In the genomic region with DNA sequence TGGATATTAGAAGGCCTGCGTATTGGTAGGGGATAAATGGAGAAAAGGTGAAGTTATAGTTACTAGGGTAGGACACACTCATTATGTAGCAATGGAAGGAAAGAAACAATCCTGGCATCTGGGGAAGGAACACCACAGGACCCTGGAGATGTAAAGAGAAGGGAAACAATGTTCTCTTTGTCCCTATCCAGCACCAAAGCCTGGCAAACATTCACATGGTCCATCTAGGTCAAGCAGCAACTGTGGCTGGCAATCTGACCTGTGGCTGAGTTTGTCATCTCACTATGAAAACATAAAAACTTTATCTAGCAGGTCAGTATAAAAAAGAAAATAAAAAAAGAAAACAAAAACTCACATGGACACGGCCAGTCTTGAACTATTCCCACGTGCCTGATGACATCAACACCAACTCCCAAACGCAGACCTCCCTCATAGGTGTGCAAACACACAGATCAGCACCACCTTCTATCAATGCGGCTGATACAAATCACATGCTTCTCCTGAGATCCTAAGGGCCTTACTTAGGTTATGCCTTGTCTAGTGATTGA, we compare ENCODE assay signal across 30 cellular contexts. TPM values are rescaled to one million over a fixed set of nuclear protein-coding genes. Genes with fewer than 3 reads are reported as not detected.
DNase-seq lines count a peak whose midpoint lies in the region; ATAC-seq and TF ChIP-seq lines count a peak whose summit lies in the region.
"Had no signal": no experiment of that assay in that cellular context is flagged by ENCODE, and none has a peak within 500 bp of the region (broad histone marks: within the 10 kb centered on the region; RNA-seq: fewer than 3 reads in every experiment).

No MANE protein-coding gene starts in this region.

- no peak for TF ChIP-seq POLR2A in tibial nerve (IDR thresholded peaks at IDR 0.05)

- H3K79me2 ChIP-seq in PC-3 (ENCODE audit: low read length), result peaks cover 75% of the 10 kb centered on the region

- H3K9me3 ChIP-seq in PC-3 (ENCODE audit: low read length), result no peaks in the 10 kb centered on the region
- no peaks in the 10 kb centered on the region for H3K9me3 ChIP-seq in tibial nerve
- H3K9me3 ChIP-seq: ascending aorta; BLaER1 treated with 17β-estradiol and CSF1 and Interleukin-3, amounts not matched to agents 10 nM and 100 nM; esophagus muscularis mucosa; HAP-1; upper lobe of left lung had no signal

- H3K9me2 ChIP-seq in PC-3 (replicated peaks; ENCODE audit: low read length), result no peaks in the 10 kb centered on the region

- H3K9ac ChIP-seq in PC-3 (ENCODE audit: low read length), result no peak overlapping the region
- H3K9ac ChIP-seq: KMS-11 had no signal

- no peak overlapping the region for H3K27ac ChIP-seq in PC-3 (ENCODE audit: low read length)
- H3K27ac ChIP-seq in tibial nerve, result peak overlapping the region in 2 of 4 donors; percentile 72 to 85
- H3K27ac ChIP-seq: ascending aorta; BLaER1 treated with 17β-estradiol and CSF1 and Interleukin-3, amounts not matched to agents 10 nM and 100 nM; esophagus muscularis mucosa; KMS-11; upper lobe of left lung; WERI-Rb-1 had no signal

- H3K4me3 Mint-ChIP-seq in progenitor cell of endocrine pancreas (ENCODE audit: low read depth), result no peak overlapping the region
- H3K4me3 Mint-ChIP-seq in chondrocyte (ENCODE audit: unreplicated experiment), result no peak overlapping the region
- H3K4me3 Mint-ChIP-seq: activated T-helper 17 cell treated with anti-CD3 and anti-CD28 coated beads, Interleukin-2, amount 50 U/mL, for 72 hours; T-helper 2 cell treated with Interferon-gamma antibody and Interleukin-4, amounts not matched to agents 5 μg/mL and 100 μg/mL, for 36 hours had no signal

- ATAC-seq in PC-3, result no peak
- ATAC-seq: activated naive CD4-positive, alpha-beta T cell treated with anti-CD3 and anti-CD28 coated beads, Interleukin-2, amount 50 U/mL, for 72 hours; activated T-helper 17 cell treated with anti-CD3 and anti-CD28 coated beads, Interleukin-2, amount 50 U/mL, for 72 hours had no signal

- BruUV-seq in PC-3 (replicated peaks; lab: Mats Ljungman, UMichigan), result no TSS peak

- peaks cover 22% of the 10 kb centered on the region; the same call in 1 of the 2 replicates for H4K20me1 ChIP-seq in PC-3 (ENCODE audit: low read length)

- H3K36me3 Mint-ChIP-seq in progenitor cell of endocrine pancreas (ENCODE audit: insufficient read depth) (no peaks in the 10 kb centered on the region), chondrocyte (ENCODE audit: low read depth) (no peaks in the 10 kb centered on the region)

- no peak overlapping the region for H2AFZ ChIP-seq in PC-3 (ENCODE audit: low read length)

- CTCF ChIA-PET in PC-3 (lab: Charles Lee), result no interaction called here

- H3K9me3 Mint-ChIP-seq in progenitor cell of endocrine pancreas (ENCODE audit: low read depth), result no peaks in the 10 kb centered on the region
- H3K9me3 Mint-ChIP-seq in chondrocyte (ENCODE audit: low read depth), result no peaks in the 10 kb centered on the region
- H3K9me3 Mint-ChIP-seq: activated naive CD4-positive, alpha-beta T cell treated with anti-CD3 and anti-CD28 coated beads, Interleukin-2, amount 50 U/mL, for 72 hours; activated T-helper 17 cell treated with anti-CD3 and anti-CD28 coated beads, Interleukin-2, amount 50 U/mL, for 72 hours; T-helper 2 cell treated with Interferon-gamma antibody and Interleukin-4, amounts not matched to agents 5 μg/mL and 100 μg/mL, for 36 hours had no signal

- 45 to 52% methylated on average over 5 of the region's 5 CpGs for WGBS in tibial nerve, 2 donors

- POLR2A ChIA-PET in PC-3 (lab: Charles Lee; ENCODE audit: unreplicated experiment), result no interaction called here

- H3K4me1 ChIP-seq in PC-3 (ENCODE audit: insufficient read depth, low read length) (peaks cover 63% of the 10 kb centered on the region), tibial nerve (peaks cover 0 to 76% (median 35%) of the 10 kb centered on the region in 4 donors)

- no peak for TF ChIP-seq EP300 in tibial nerve (IDR thresholded peaks at IDR 0.05)

- H3K27me3 Mint-ChIP-seq in progenitor cell of endocrine pancreas, result no peaks in the 10 kb centered on the region
- H3K27me3 Mint-ChIP-seq in chondrocyte (ENCODE audit: low read depth), result no peaks in the 10 kb centered on the region
- H3K27me3 Mint-ChIP-seq: activated T-helper 17 cell treated with anti-CD3 and anti-CD28 coated beads, Interleukin-2, amount 50 U/mL, for 72 hours had no signal

- H3K27ac Mint-ChIP-seq in progenitor cell of endocrine pancreas (peak overlapping the region; percentile 22), chondrocyte (ENCODE audit: unreplicated experiment) (no peak overlapping the region)
- H3K27ac Mint-ChIP-seq: activated naive CD4-positive, alpha-beta T cell treated with anti-CD3 and anti-CD28 coated beads, Interleukin-2, amount 50 U/mL, for 72 hours; activated T-helper 17 cell treated with anti-CD3 and anti-CD28 coated beads, Interleukin-2, amount 50 U/mL, for 72 hours; T-helper 2 cell treated with Interferon-gamma antibody and Interleukin-4, amounts not matched to agents 5 μg/mL and 100 μg/mL, for 36 hours had no signal

- no peaks in the 10 kb centered on the region for H3F3A ChIP-seq in PC-3 (ENCODE audit: low read length, unreplicated experiment)

- H3K36me3 ChIP-seq in PC-3 (ENCODE audit: low read depth, low read length) (no peaks in the 10 kb centered on the region), tibial nerve (no peaks in the 10 kb centered on the region)
- H3K36me3 ChIP-seq: ascending aorta; BLaER1 treated with 17β-estradiol and CSF1 and Interleukin-3, amounts not matched to agents 10 nM and 100 nM; esophagus muscularis mucosa; HAP-1; upper lobe of left lung; WERI-Rb-1 had no signal

- H3K4me3 ChIP-seq in PC-3 (ENCODE audit: low read length) (no peak overlapping the region), tibial nerve (no peak overlapping the region)
- H3K4me3 ChIP-seq: ascending aorta; BLaER1 treated with 17β-estradiol and CSF1 and Interleukin-3, amounts not matched to agents 10 nM and 100 nM; esophagus muscularis mucosa; HAP-1; smooth muscle cell; upper lobe of left lung had no signal

- H3K4me1 Mint-ChIP-seq in progenitor cell of endocrine pancreas (ENCODE audit: low read depth) (peaks cover 36% of the 10 kb centered on the region), chondrocyte (ENCODE audit: low read depth) (peaks cover 64% of the 10 kb centered on the region)

- intact Hi-C loops in PC-3 (cut with micrococcal nuclease), result loop anchor here (10.0 kb wide), 1 partner anchor 443 kb away; no protein-coding TSS in a partner anchor

- 0 out of 2 replicates have a peak overlapping the region, but pooled peaks have one; percentile 7 for H3K4me2 ChIP-seq in PC-3 (ENCODE audit: low read length)
- H3K4me2 ChIP-seq: BLaER1 treated with 17β-estradiol and CSF1 and Interleukin-3, amounts not matched to agents 10 nM and 100 nM; KMS-11; smooth muscle cell had no signal

- H3K27me3 ChIP-seq in PC-3 (ENCODE audit: low read length) (no peaks in the 10 kb centered on the region), tibial nerve (no peaks in the 10 kb centered on the region)
- H3K27me3 ChIP-seq: ascending aorta; BLaER1 treated with 17β-estradiol and CSF1 and Interleukin-3, amounts not matched to agents 10 nM and 100 nM; esophagus muscularis mucosa; upper lobe of left lung had no signal

- DNase-seq in Ammon's horn (ENCODE audit: low spot score) (peak; percentile 78), PC-3 (no peak), hippocampal formation (lab: John Stamatoyannopoulos, UW) (peak; percentile 27 to 59), progenitor cell of endocrine pancreas (ENCODE audit: low spot score, unreplicated experiment) (no peak), chondrocyte (ENCODE audit: low spot score) (no peak), germinal center (ENCODE audit: low spot score) (no peak), middle frontal gyrus (ENCODE audit: extremely low spot score, low spot score) (no peak), tibial nerve (ENCODE audit: low spot score in 2 of 2) (no peak)
- DNase-seq: activated CD4-positive, alpha-beta T cell treated with anti-CD3 and anti-CD28 coated beads, Interleukin-2, amount 50 U/mL, for 1 hour; activated CD8-positive, alpha-beta memory T cell treated with anti-CD3 and anti-CD28 coated beads, Interleukin-2, amount 50 U/mL, for 4 hours; effector memory CD4-positive, alpha-beta T cell; EL; glutamatergic neuron; MV-4-11; NCI-H187 treated with DMSO at 0.1 percent for 48 hours; stimulated activated CD4-positive, alpha-beta T cell treated with anti-CD3 and anti-CD28 coated beads, Interleukin-2, amount 100 ng/mL, for 48 hours; stimulated activated naive CD4-positive, alpha-beta T cell treated with Interleukin-2 at 50 U/mL for 16 hours; upper lobe of left lung; WERI-Rb-1 had no signal

- TF ChIP-seq CTCF in PC-3 (conservative IDR thresholded peaks at IDR 0.05; ENCODE audit: low read depth, low read length) (no peak), progenitor cell of endocrine pancreas (IDR thresholded peaks at IDR 0.05; ENCODE audit: unreplicated experiment) (no peak), chondrocyte (IDR thresholded peaks at IDR 0.05) (no peak), tibial nerve (IDR thresholded peaks at IDR 0.05) (no peak)

RNA-seq across cellular contexts. Expression of a gene that starts 2.6 kb away (rescaled TPM):
- total RNA-seq in PC-3 (2014; rRNA removed), result 57.6 and 67.6 TPM in 2 replicates
- 65.5 and 66.9 TPM in 2 replicates for total RNA-seq in progenitor cell of endocrine pancreas
- 30.1 to 45.1 TPM (median 34.7 TPM) in 3 replicates for total RNA-seq in chondrocyte
- 10 to 100 TPM; 23.9 to 38.7 (median 28.9) TPM for total RNA-seq in tibial nerve

RNA-seq across cellular contexts. Expression of a gene that starts 2.8 kb away (rescaled TPM):
- total RNA-seq in PC-3 (2014; rRNA removed), result 49.9 and 57.4 TPM in 2 replicates
- total RNA-seq in progenitor cell of endocrine pancreas, result 29.0 and 31.2 TPM in 2 replicates
- total RNA-seq in chondrocyte, result 9.8 to 14.1 TPM (median 12.5 TPM) in 3 replicates
- total RNA-seq in tibial nerve, result 10 to 100 TPM in 3 of 4 donors, 1 to 10 TPM in 1; 9.4 to 24.7 (median 14.6) TPM

RNA-seq across cellular contexts. Expression of a gene that starts 47.1 kb away (rescaled TPM):
- total RNA-seq in PC-3 (2014; rRNA removed), result not detected in 2 replicates
- total RNA-seq in progenitor cell of endocrine pancreas, result not detected in 2 replicates
- not detected in 3 replicates for total RNA-seq in chondrocyte
- not detected for total RNA-seq in tibial nerve
- total RNA-seq: A673; activated naive CD4-positive, alpha-beta T cell treated with anti-CD3 and anti-CD28 coated beads, Interleukin-2, amount 50 U/mL, for 72 hours; activated T-helper 17 cell treated with anti-CD3 and anti-CD28 coated beads, Interleukin-2, amount 50 U/mL, for 72 hours; ascending aorta; pulmonary artery endothelial cell; smooth muscle cell had no signal

RNA-seq across cellular contexts. Expression of a gene that starts 58.8 kb away (rescaled TPM):
- total RNA-seq in PC-3 (2014; rRNA removed) (16.8 and 17.8 TPM in 2 replicates), progenitor cell of endocrine pancreas (18.4 and 18.7 TPM in 2 replicates), chondrocyte (10.3 to 12.5 TPM (median 10.4 TPM) in 3 replicates), tibial nerve (10 to 100 TPM; 11.7 to 14.0 (median 12.4) TPM)

RNA-seq across cellular contexts. Expression of a gene that starts 59.1 kb away (rescaled TPM):
- total RNA-seq in PC-3 (2014; rRNA removed), result 1.2 and 6.2 TPM in 2 replicates
- total RNA-seq in progenitor cell of endocrine pancreas, result 9.5 and 10.7 TPM in 2 replicates
- total RNA-seq in chondrocyte, result 1.2 to 3.3 TPM (median 1.4 TPM) in 3 replicates
- total RNA-seq in tibial nerve, result 1 to 10 TPM in 3 of 4 donors, not detected in 1; 1.1 to 3.1 (median 1.5) TPM
- total RNA-seq: ascending aorta had no signal

Comparison
In these comparisons a context has a peak if more than half of its experiments do, and no peak if none do; other contexts are left out.
1. DNase-seq: peak in Ammon's horn (single experiment) and hippocampal formation (2 of 2); none in PC-3 (single experiment), progenitor cell of endocrine pancreas (single experiment), chondrocyte (single experiment), germinal center (single experiment), middle frontal gyrus (single experiment) and tibial nerve (0 of 2).